In genomic region chr15:76127169-76127568, GRCh38 we compare ENCODE assay signal across 25 cellular contexts.
DNase-seq lines count a peak whose midpoint lies in the region; ATAC-seq, FAIRE-seq and TF ChIP-seq lines count a peak whose summit lies in the region.
"Had no signal": no experiment of that assay in that cellular context is flagged by ENCODE, and none has a peak within 500 bp of the region (broad histone marks: within the 10 kb centered on the region; RNA-seq: fewer than 3 reads in every experiment).

No MANE protein-coding gene starts in this region.

- no peak for TF ChIP-seq POLR2A in body of pancreas (IDR thresholded peaks at IDR 0.05)

- no peak overlapping the region for H3K4me3 ChIP-seq in body of pancreas
- peak overlapping the region in 2 of 4 donors; percentile 9 to 30 for H3K4me3 ChIP-seq in pancreas
- H3K4me3 ChIP-seq: BLaER1, GM12878 had no signal

- H3K9me3 ChIP-seq in body of pancreas (no peaks in the 10 kb centered on the region), pancreas (no peaks in the 10 kb centered on the region)
- H3K9me3 ChIP-seq: BE2C had no signal

- peaks cover 48% of the 10 kb centered on the region for H3K4me1 ChIP-seq in body of pancreas
- H3K4me1 ChIP-seq in pancreas = peaks cover 4 to 23% (median 20%) of the 10 kb centered on the region in 3 donors
- H3K4me1 ChIP-seq: BE2C, BLaER1 had no signal

- H3K27me3 ChIP-seq in body of pancreas = no peaks in the 10 kb centered on the region
- H3K27me3 ChIP-seq in pancreas = no peaks in the 10 kb centered on the region
- H3K27me3 ChIP-seq: BLaER1 had no signal

- ATAC-seq in body of pancreas = no peak
- ATAC-seq in pancreas = peak; percentile 39 to 67 (median 49)
- ATAC-seq in HG03159 (IDR thresholded peaks at IDR 0.05; ENCODE audit: unreplicated experiment) = no peak
- ATAC-seq: GM12878 had no signal

- TF ChIP-seq CTCF in body of pancreas (IDR thresholded peaks at IDR 0.05) = no peak
- no peak for TF ChIP-seq CTCF in pancreas (IDR thresholded peaks at IDR 0.05)

- H3K36me3 ChIP-seq in body of pancreas (replicated peaks in 1 of 2; ENCODE audit: insufficient read depth in 1 of 2, low read depth in 2 of 2) (no peaks in the 10 kb centered on the region), pancreas (no peaks in the 10 kb centered on the region)
- H3K36me3 ChIP-seq: BE2C, BLaER1 had no signal

- intact Hi-C loops in body of pancreas (cut with DNase I) = no loop called here
- intact Hi-C loops in pancreas (cut with DNase I) = no loop called here

- no peak for FAIRE-seq in pancreas (lab: Jason Lieb, UNC)
- FAIRE-seq: A204.1, GM12878, GM18507 had no signal

- WGBS in body of pancreas, 2 donors = 30 to 31% methylated on average over 2 of the region's 2 CpGs
- 27 to 39% methylated on average over 2 of the region's 2 CpGs for WGBS in pancreas, 2 donors

- DNase-seq in activated effector memory CD4-positive, alpha-beta T cell treated with anti-CD3 and anti-CD28 coated beads, Interleukin-2, amount 50 U/mL, for 16 hours = peak; percentile 10
- DNase-seq in activated effector memory CD4-positive, alpha-beta T cell treated with Interleukin-2 at 50 U/mL for 16 hours = no peak
- DNase-seq in body of pancreas (peak in 2 of 4 donors; percentile 35 to 70), pancreas (no peak), NOMO-1 treated with DMSO at 0.1 percent for 48 hours (lab: John Stamatoyannopoulos, UW; ENCODE audit: unreplicated experiment) (no peak)
- DNase-seq: ACHN; BE2C; C1 segment of cervical spinal cord; CD4-positive, alpha-beta memory T cell; CD4-positive, CD25-positive, alpha-beta regulatory T cell; CD8-positive, alpha-beta memory T cell; COR-L47; DMS 273 treated with DMSO at 0.1 percent for 48 hours; DMS153; DMS53; DMS79; DND-41; EL; GDM1 had no signal

- H3K27ac ChIP-seq in body of pancreas (peak overlapping the region; percentile 12 to 84 (median 62)), pancreas (peak overlapping the region in 3 of 4 donors; percentile 20 to 68 (median 64))
- H3K27ac ChIP-seq: 22Rv1, BLaER1 had no signal

Comparison
In these comparisons a context has a peak if more than half of its experiments do, and no peak if none do; other contexts are left out.
1. ATAC-seq: peak in pancreas (4 of 4); none in body of pancreas (single experiment) and HG03159 (single experiment).